9 cellular contexts compared by ENCODE assay signal in genomic region chr17:5437721-5438317, GRCh38. TPM values are rescaled to one million over a fixed set of nuclear protein-coding genes. Genes with fewer than 3 reads are reported as not detected.
A peak's percentile ranks its signal among the peaks of the same experiment; 100 is the strongest.
DNase-seq lines count a peak whose midpoint lies in the region; ATAC-seq and TF ChIP-seq lines count a peak whose summit lies in the region.
"Had no signal": no experiment of that assay in that cellular context is flagged by ENCODE, and none has a peak within 500 bp of the region (broad histone marks: within the 10 kb centered on the region; RNA-seq: fewer than 3 reads in every experiment).

No MANE protein-coding gene starts in this region.

- H3K36me3 ChIP-seq in thoracic aorta: peaks cover 25% of the 10 kb centered on the region

- TF ChIP-seq CTCF in thoracic aorta (IDR thresholded peaks at IDR 0.05): no peak

- peaks cover 38% of the 10 kb centered on the region for H3K36me3 Mint-ChIP-seq in activated CD8-positive, alpha-beta memory T cell treated with anti-CD3 and anti-CD28 coated beads, Interleukin-2, amount 10 ng/mL, durations not matched to agents 7 days and 5 days
- peaks cover 18 to 40% of the 10 kb centered on the region in 2 donors for H3K36me3 Mint-ChIP-seq in activated naive CD4-positive, alpha-beta T cell treated with anti-CD3 and anti-CD28 coated beads, Interleukin-2, amount 50 U/mL, for 72 hours

- H3K9me3 ChIP-seq in iPS-18c (ENCODE audit: control insufficient read depth, insufficient read depth, low read length) (no peaks in the 10 kb centered on the region), thoracic aorta (no peaks in the 10 kb centered on the region)

- H3K27me3 ChIP-seq in thoracic aorta (replicated peaks; ENCODE audit: insufficient read depth): no peaks in the 10 kb centered on the region

- ATAC-seq in activated CD8-positive, alpha-beta memory T cell treated with anti-CD3 and anti-CD28 coated beads, Interleukin-2, amount 10 ng/mL, durations not matched to agents 7 days and 5 days: no peak
- ATAC-seq in activated naive CD4-positive, alpha-beta T cell treated with anti-CD3 and anti-CD28 coated beads, Interleukin-2, amount 50 U/mL, for 72 hours: no peak
- ATAC-seq in thoracic aorta (ENCODE audit: insufficient number of reproducible peaks, low FRiP score, low read depth): no peak

- H3K27ac ChIP-seq in thoracic aorta: peak overlapping the region; percentile 15 to 74

- H3K4me1 ChIP-seq in thoracic aorta (ENCODE audit: control insufficient read depth in 1 of 2, low read depth in 2 of 2): peaks cover 8 to 19% of the 10 kb centered on the region in 2 donors

- H3K27ac Mint-ChIP-seq in activated CD8-positive, alpha-beta memory T cell treated with anti-CD3 and anti-CD28 coated beads, Interleukin-2, amount 10 ng/mL, durations not matched to agents 7 days and 5 days: peak overlapping the region; percentile 85
- H3K27ac Mint-ChIP-seq in activated naive CD4-positive, alpha-beta T cell treated with anti-CD3 and anti-CD28 coated beads, Interleukin-2, amount 50 U/mL, for 72 hours: peak overlapping the region; percentile 88 to 96

- no peaks in the 10 kb centered on the region for H3K9me3 Mint-ChIP-seq in activated CD8-positive, alpha-beta memory T cell treated with anti-CD3 and anti-CD28 coated beads, Interleukin-2, amount 10 ng/mL, durations not matched to agents 7 days and 5 days (ENCODE audit: low read depth)
- H3K9me3 Mint-ChIP-seq in activated naive CD4-positive, alpha-beta T cell treated with anti-CD3 and anti-CD28 coated beads, Interleukin-2, amount 50 U/mL, for 72 hours: no peaks in the 10 kb centered on the region

- no peak for DNase-seq in activated CD8-positive, alpha-beta memory T cell treated with anti-CD3 and anti-CD28 coated beads, Interleukin-2, amount 10 ng/mL, durations not matched to agents 7 days and 5 days
- DNase-seq in activated CD8-positive, alpha-beta memory T cell treated with anti-CD3 and anti-CD28 coated beads, Interleukin-2, amount 50 U/mL, for 48 hours: no peak
- no peak for DNase-seq in activated naive CD4-positive, alpha-beta T cell treated with anti-CD3 and anti-CD28 coated beads, Interleukin-2, amount 50 U/mL, for 72 hours (ENCODE audit: low spot score in 2 of 2)
- DNase-seq in thoracic aorta (ENCODE audit: low spot score) (no peak), DMS153 (lab: John Stamatoyannopoulos, UW) (no peak), NCI-H774 (lab: John Stamatoyannopoulos, UW) (no peak), NCI-H2196 treated with DMSO at 0.1 percent for 48 hours (lab: John Stamatoyannopoulos, UW; ENCODE audit: unreplicated experiment) (no peak)
- DNase-seq: SHP77 had no signal

- CTCF ChIA-PET in activated CD8-positive, alpha-beta memory T cell treated with anti-CD3 and anti-CD28 coated beads, Interleukin-2, amount 10 ng/mL, durations not matched to agents 7 days and 5 days (lab: Charles Lee): interaction anchor here (0.6 to 5.7 kb wide), 9 partner anchors 11 to 1816 kb away, joined by 3 to 74 read pairs (median 11); partner anchors contain the start of genes DHX33, NUP88, RABEP1 and RPAIN

- H3K27me3 Mint-ChIP-seq in activated CD8-positive, alpha-beta memory T cell treated with anti-CD3 and anti-CD28 coated beads, Interleukin-2, amount 10 ng/mL, durations not matched to agents 7 days and 5 days: no peaks in the 10 kb centered on the region

- peak overlapping the region; percentile 99 for H3K4me3 ChIP-seq in iPS-18c (ENCODE audit: insufficient read depth, low read depth, low read length)
- H3K4me3 ChIP-seq in thoracic aorta: peak overlapping the region; percentile 77

- peak overlapping the region; percentile 88 for H3K4me3 Mint-ChIP-seq in activated CD8-positive, alpha-beta memory T cell treated with anti-CD3 and anti-CD28 coated beads, Interleukin-2, amount 10 ng/mL, durations not matched to agents 7 days and 5 days

- peaks cover 43% of the 10 kb centered on the region for H3K4me1 Mint-ChIP-seq in activated CD8-positive, alpha-beta memory T cell treated with anti-CD3 and anti-CD28 coated beads, Interleukin-2, amount 10 ng/mL, durations not matched to agents 7 days and 5 days

RNA-seq across cellular contexts. Expression of gene C1QBP, which starts 1.1 kb away (rescaled TPM):
- 100 to 1,000 TPM; 166 to 240 TPM for total RNA-seq in activated CD8-positive, alpha-beta memory T cell treated with anti-CD3 and anti-CD28 coated beads, Interleukin-2, amount 10 ng/mL, durations not matched to agents 7 days and 5 days
- total RNA-seq in activated naive CD4-positive, alpha-beta T cell treated with anti-CD3 and anti-CD28 coated beads, Interleukin-2, amount 50 U/mL, for 72 hours: 100 to 1,000 TPM; 234 to 350 TPM
- total RNA-seq in thoracic aorta: 10 to 100 TPM; 37.0 to 71.7 TPM

RNA-seq across cellular contexts. Expression of gene RPAIN, which starts 17.8 kb away (rescaled TPM):
- total RNA-seq in activated CD8-positive, alpha-beta memory T cell treated with anti-CD3 and anti-CD28 coated beads, Interleukin-2, amount 10 ng/mL, durations not matched to agents 7 days and 5 days: 10 to 100 TPM; 50.7 to 55.5 TPM
- total RNA-seq in activated naive CD4-positive, alpha-beta T cell treated with anti-CD3 and anti-CD28 coated beads, Interleukin-2, amount 50 U/mL, for 72 hours: 10 to 100 TPM; 49.1 to 61.3 TPM
- total RNA-seq in thoracic aorta: 10 to 100 TPM; 33.1 to 44.5 TPM

RNA-seq across cellular contexts. Expression of gene NUP88, which starts 18.4 kb away (rescaled TPM):
- 100 to 1,000 TPM; 117 to 123 TPM for total RNA-seq in activated CD8-positive, alpha-beta memory T cell treated with anti-CD3 and anti-CD28 coated beads, Interleukin-2, amount 10 ng/mL, durations not matched to agents 7 days and 5 days
- 100 to 1,000 TPM; 121 to 136 TPM for total RNA-seq in activated naive CD4-positive, alpha-beta T cell treated with anti-CD3 and anti-CD28 coated beads, Interleukin-2, amount 50 U/mL, for 72 hours
- 10 to 100 TPM; 74.1 to 95.0 TPM for total RNA-seq in thoracic aorta

RNA-seq across cellular contexts. Expression of gene DHX33, which starts 31.0 kb away (rescaled TPM):
- total RNA-seq in activated CD8-positive, alpha-beta memory T cell treated with anti-CD3 and anti-CD28 coated beads, Interleukin-2, amount 10 ng/mL, durations not matched to agents 7 days and 5 days: 10 to 100 TPM; 21.9 to 29.4 TPM
- total RNA-seq in activated naive CD4-positive, alpha-beta T cell treated with anti-CD3 and anti-CD28 coated beads, Interleukin-2, amount 50 U/mL, for 72 hours: 10 to 100 TPM; 15.8 to 32.7 TPM
- total RNA-seq in thoracic aorta: 10 to 100 TPM; 13.3 to 19.8 TPM

RNA-seq across cellular contexts. Expression of gene DERL2, which starts 48.2 kb away (rescaled TPM):
- 10 to 100 TPM; 52.5 to 79.0 TPM for total RNA-seq in activated CD8-positive, alpha-beta memory T cell treated with anti-CD3 and anti-CD28 coated beads, Interleukin-2, amount 10 ng/mL, durations not matched to agents 7 days and 5 days
- 10 to 100 TPM; 58.3 to 63.8 TPM for total RNA-seq in activated naive CD4-positive, alpha-beta T cell treated with anti-CD3 and anti-CD28 coated beads, Interleukin-2, amount 50 U/mL, for 72 hours
- total RNA-seq in thoracic aorta: 10 to 100 TPM; 12.5 to 56.1 TPM
